ENCODE assay signal across 29 cellular contexts in the genomic region with DNA sequence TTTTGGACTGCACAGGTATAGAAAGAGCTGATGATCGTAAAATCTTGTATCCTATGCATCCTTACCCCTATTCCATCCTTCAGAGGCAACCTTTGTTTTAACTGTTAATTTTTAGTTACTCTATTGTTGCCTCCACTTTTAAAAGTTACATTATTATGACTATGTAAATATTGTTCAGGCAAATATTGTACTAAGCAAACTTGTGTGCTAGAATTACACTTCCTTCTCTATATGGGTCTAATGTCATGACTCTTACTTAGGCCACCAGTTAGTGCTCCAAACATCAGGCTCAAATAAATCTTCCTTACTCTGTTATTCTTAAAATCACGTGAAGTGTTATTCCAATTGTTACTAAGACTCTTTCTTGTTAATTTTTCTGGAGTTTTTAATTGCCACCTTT. TPM values are rescaled to one million over a fixed set of nuclear protein-coding genes. Genes with fewer than 3 reads are reported as not detected.
A peak's percentile ranks its signal among the peaks of the same experiment; 100 is the strongest.
DNase-seq lines count a peak whose midpoint lies in the region; ATAC-seq, FAIRE-seq and TF ChIP-seq lines count a peak whose summit lies in the region.
"Had no signal": no experiment of that assay in that cellular context is flagged by ENCODE, and none has a peak within 500 bp of the region (broad histone marks: within the 10 kb centered on the region; RNA-seq: fewer than 3 reads in every experiment).

No MANE protein-coding gene starts in this region.

- H3K27ac ChIP-seq in cardiac muscle cell = peak overlapping the region; percentile 8
- H3K27ac ChIP-seq in heart right ventricle = no peak overlapping the region
- H3K27ac ChIP-seq in vagina = no peak overlapping the region
- no peak overlapping the region for H3K27ac ChIP-seq in dorsolateral prefrontal cortex
- H3K27ac ChIP-seq: SJSA1 had no signal

- H3K27me3 ChIP-seq in cardiac muscle cell (no peaks in the 10 kb centered on the region), heart right ventricle (no peaks in the 10 kb centered on the region), vagina (no peaks in the 10 kb centered on the region), dorsolateral prefrontal cortex (no peaks in the 10 kb centered on the region)
- H3K27me3 ChIP-seq: BE2C, MG63, SJSA1 had no signal

- peak; percentile 83 for FAIRE-seq in urothelium cell line (lab: Jason Lieb, UNC)
- FAIRE-seq: HTR-8/SVneo, K562 had no signal

- H3K9me3 ChIP-seq in cardiac muscle cell (ENCODE audit: low read depth) (no peaks in the 10 kb centered on the region), heart right ventricle (no peaks in the 10 kb centered on the region), vagina (no peaks in the 10 kb centered on the region)
- H3K9me3 ChIP-seq: BE2C, HAP-1, MG63, SJSA1 had no signal

- H3K4me1 ChIP-seq in cardiac muscle cell (ENCODE audit: low read depth) (no peaks in the 10 kb centered on the region), heart right ventricle (no peaks in the 10 kb centered on the region), vagina (no peaks in the 10 kb centered on the region)
- H3K4me1 ChIP-seq: BE2C, HAP-1, SJSA1 had no signal

- H3K4me3 Mint-ChIP-seq in memory B cell = no peak overlapping the region
- H3K4me3 Mint-ChIP-seq: CD14-positive monocyte; CD8-positive, alpha-beta memory T cell; HFFc6 had no signal

- H3K4me3 ChIP-seq in cardiac muscle cell = no peak overlapping the region
- no peak overlapping the region for H3K4me3 ChIP-seq in heart right ventricle
- no peak overlapping the region for H3K4me3 ChIP-seq in vagina
- no peak overlapping the region for H3K4me3 ChIP-seq in dorsolateral prefrontal cortex
- H3K4me3 ChIP-seq: HAP-1, K562, MG63, SJSA1 had no signal

- intact Hi-C loops in heart right ventricle (cut with DNase I) (loop anchor here in 1 of 10 donors (10.0 kb wide), 1 partner anchor 55 kb away; no protein-coding TSS in a partner anchor), vagina (cut with DNase I) (no loop called here), dorsolateral prefrontal cortex (cut with DNase I) (no loop called here)

- no peak for ATAC-seq in heart right ventricle
- ATAC-seq in memory B cell (ENCODE audit: low read depth) = no peak
- ATAC-seq: K562 had no signal

- TF ChIP-seq POLR2A in vagina (IDR thresholded peaks at IDR 0.05) = no peak

- TF ChIP-seq CTCF in cardiac muscle cell (IDR thresholded peaks at IDR 0.05; ENCODE audit: low read depth, low read length) (no peak), heart right ventricle (IDR thresholded peaks at IDR 0.05) (no peak), vagina (IDR thresholded peaks at IDR 0.05) (no peak), dorsolateral prefrontal cortex (IDR thresholded peaks at IDR 0.05 in 54 of 56, conservative IDR thresholded peaks at IDR 0.05 in 2 of 56; ENCODE audit: low read depth in 1 of 56, partially characterized antibody in 56 of 56) (no peak)

- no peaks in the 10 kb centered on the region for H3K9me3 Mint-ChIP-seq in memory B cell
- H3K9me3 Mint-ChIP-seq: CD14-positive monocyte; CD8-positive, alpha-beta memory T cell; HFFc6 had no signal

- H3K27me3 Mint-ChIP-seq in memory B cell = no peaks in the 10 kb centered on the region
- H3K27me3 Mint-ChIP-seq: CD8-positive, alpha-beta memory T cell had no signal

- peaks cover 33% of the 10 kb centered on the region for H3K36me3 Mint-ChIP-seq in memory B cell

- WGBS in heart right ventricle, 2 donors = 81 to 99% methylated on average over 2 of the region's 2 CpGs

- peaks cover 6% of the 10 kb centered on the region for H3K4me1 Mint-ChIP-seq in memory B cell
- H3K4me1 Mint-ChIP-seq: CD14-positive monocyte had no signal

- peak overlapping the region; percentile 78 for H3K27ac Mint-ChIP-seq in memory B cell
- H3K27ac Mint-ChIP-seq: HFFc6 had no signal

- DNase-seq in DMS53 (lab: John Stamatoyannopoulos, UW) (peak; percentile 42), DMS53 treated with DMSO at 0.1 percent for 48 hours (lab: John Stamatoyannopoulos, UW; ENCODE audit: unreplicated experiment) (no peak), cardiac muscle cell (ENCODE audit: low read depth in 1 of 2, low spot score in 1 of 2) (no peak), heart right ventricle (no peak), memory B cell (ENCODE audit: low spot score in 2 of 2) (no peak), urothelium cell line (ENCODE audit: low spot score) (no peak), vagina (ENCODE audit: extremely low spot score in 2 of 2) (no peak), dorsolateral prefrontal cortex (no peak)
- DNase-seq: 8988T; ACHN; BE2C; CD8-positive, alpha-beta memory T cell; GOT3; HFFc6; MG63; NCI-H1105 treated with DMSO at 0.1 percent for 48 hours; NCI-H146; NCI-H1930; NCI-H2107; NCI-H446; NCI-H524 treated with DMSO at 0.1 percent for 48 hours; NCI-H82; Right ventricle myocardium superior; RPMI8226 had no signal

- peaks cover 34% of the 10 kb centered on the region for H3K36me3 ChIP-seq in cardiac muscle cell
- H3K36me3 ChIP-seq in heart right ventricle = peaks cover 0 to 100% (median 29%) of the 10 kb centered on the region in 9 donors
- peaks cover 0 to 37% of the 10 kb centered on the region in 2 donors for H3K36me3 ChIP-seq in vagina

RNA-seq across cellular contexts. Expression of a gene that starts 47.4 kb away (rescaled TPM):
- 75.9 and 134 TPM in 2 replicates for total RNA-seq in cardiac muscle cell
- polyA plus RNA-seq in cardiac muscle cell = 96.8 and 116 TPM in 2 replicates
- 10 to 100 TPM in 9 of 10 donors, 1 to 10 TPM in 1; 9.5 to 50.5 (median 19.6) TPM for total RNA-seq in heart right ventricle
- 10 to 100 TPM; 15.4 to 34.8 TPM for polyA plus RNA-seq in heart right ventricle
- 26.8 TPM for total RNA-seq in vagina
- total RNA-seq in dorsolateral prefrontal cortex = 1 to 10 TPM; 1.2 to 9.5 (median 2.9) TPM
